In the genomic region with DNA sequence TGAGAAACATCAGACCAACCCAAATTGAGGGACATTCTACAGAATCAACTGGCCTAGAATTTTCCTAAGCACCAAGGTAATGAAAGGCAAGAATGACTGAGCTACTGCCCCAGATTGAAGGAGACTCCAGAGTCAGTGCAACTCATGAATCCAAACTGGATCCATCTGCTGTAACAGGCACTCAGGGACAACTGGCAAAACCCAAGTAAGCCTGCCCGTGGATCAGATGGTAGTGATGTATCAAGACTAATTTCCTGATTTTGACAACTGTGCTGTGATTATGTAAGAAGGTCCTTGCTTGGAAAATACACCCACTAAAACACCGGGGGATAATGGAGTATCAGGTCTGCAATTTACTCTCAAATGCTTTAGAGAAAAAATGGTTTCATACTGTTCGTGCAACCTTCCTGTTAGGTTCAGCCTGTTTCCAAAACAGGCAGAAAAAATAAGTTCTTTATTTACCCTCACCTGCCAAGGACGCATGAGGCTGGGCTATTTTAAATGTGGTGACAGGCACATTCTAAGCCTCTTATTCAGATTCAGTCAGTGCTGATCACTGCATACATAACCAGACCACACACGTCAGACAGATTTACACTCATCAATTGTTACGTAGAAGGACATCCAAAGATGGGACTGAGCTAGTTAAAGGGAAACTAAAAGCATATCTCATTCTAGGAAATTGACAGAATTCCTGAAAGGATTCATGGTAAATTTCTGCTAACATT, we compare ENCODE assay signal across 2 cellular contexts.
TF ChIP-seq lines count a peak whose summit lies in the region.

No MANE protein-coding gene starts in this region.

TF ChIP-seq in HEK293, 187 proteins besides CTCF, POLR2A, EP300 and RAD21:
- TF ChIP-seq ZNF677 (tag by site-specific recombination; IDR thresholded peaks at IDR 0.05) (peak; percentile 70; the same call in 1 of the 2 replicates), MEIS1 (CRISPR knock-in tag; IDR thresholded peaks at IDR 0.05; ENCODE audit: borderline replicate concordance) (no peak)

TF ChIP-seq in GM12878, 131 proteins besides CTCF, POLR2A, EP300 and RAD21:
- no peak for TF ChIP-seq CBX5 (IDR thresholded peaks at IDR 0.05; ENCODE audit: low read depth)
- no peak for TF ChIP-seq STAT1 (conservative IDR thresholded peaks at IDR 0.05)
- no peak for TF ChIP-seq BRCA1 (IDR thresholded peaks at IDR 0.05; ENCODE audit: low read depth, low read length)
- no peak for TF ChIP-seq MXI1 (IDR thresholded peaks at IDR 0.05; ENCODE audit: low read depth, low read length)
- TF ChIP-seq NFIC (IDR thresholded peaks at IDR 0.05; ENCODE audit: low read depth, low read length), result no peak
- no peak for TF ChIP-seq ZBTB40 (IDR thresholded peaks at IDR 0.05; ENCODE audit: borderline replicate concordance)
- TF ChIP-seq JUND (IDR thresholded peaks at IDR 0.05; ENCODE audit: low read depth, low read length), result no peak
- TF ChIP-seq PAX8 (IDR thresholded peaks at IDR 0.05), result no peak
- TF ChIP-seq EZH2 (IDR thresholded peaks at IDR 0.05; ENCODE audit: borderline replicate concordance, control insufficient read depth, low read depth, low read length), result no peak
- TF ChIP-seq POLR2AphosphoS5 (IDR thresholded peaks at IDR 0.05; ENCODE audit: low read length), result no peak
- TF ChIP-seq ZBTB11 (CRISPR knock-in tag; IDR thresholded peaks at IDR 0.05), result no peak
- TF ChIP-seq MEF2A (IDR thresholded peaks at IDR 0.05; ENCODE audit: insufficient read depth, low read depth, low read length), result no peak
- no peak for TF ChIP-seq ZNF592 (IDR thresholded peaks at IDR 0.05)
- TF ChIP-seq TCF3 (IDR thresholded peaks at IDR 0.05; ENCODE audit: borderline replicate concordance, insufficient read depth, low read depth, low read length), result no peak
- no peak for TF ChIP-seq PML (IDR thresholded peaks at IDR 0.05; ENCODE audit: low read length)
TF ChIP-seq in GM12878: peak in this region for 0.
